Comparison of ENCODE assay signal across 8 cellular contexts in genomic region chr10:110460111-110460809, GRCh38. TPM values are rescaled to one million over a fixed set of nuclear protein-coding genes. Genes with fewer than 3 reads are reported as not detected.
DNase-seq lines count a peak whose midpoint lies in the region; ATAC-seq and TF ChIP-seq lines count a peak whose summit lies in the region.

No MANE protein-coding gene starts in this region.

- H3K27ac Mint-ChIP-seq in T-helper 1 cell treated with Interleukin-12 subunit alpha and Interleukin-12 subunit beta and Interleukin-4 antibody, amounts not matched to agents 30 μg/mL and 1 μg/mL, for 36 hours = peak overlapping the region; percentile 22
- peak overlapping the region; percentile 75 for H3K27ac Mint-ChIP-seq in chondrocyte (ENCODE audit: unreplicated experiment)

- peaks cover 43% of the 10 kb centered on the region for H3K4me1 Mint-ChIP-seq in T-helper 1 cell treated with Interleukin-12 subunit alpha and Interleukin-12 subunit beta and Interleukin-4 antibody, amounts not matched to agents 30 μg/mL and 1 μg/mL, for 36 hours (ENCODE audit: low read depth)
- peaks cover 85% of the 10 kb centered on the region for H3K4me1 Mint-ChIP-seq in chondrocyte (ENCODE audit: low read depth)

- no peaks in the 10 kb centered on the region for H3K27me3 ChIP-seq in psoas muscle (ENCODE audit: insufficient read depth in 3 of 3, low read length in 2 of 3)

- TF ChIP-seq CTCF in HEK293 (tag by site-specific recombination; IDR thresholded peaks at IDR 0.05) = no peak
- TF ChIP-seq CTCF in chondrocyte (IDR thresholded peaks at IDR 0.05) = no peak
- no peak for TF ChIP-seq CTCF in psoas muscle (IDR thresholded peaks at IDR 0.05)

- H3K36me3 Mint-ChIP-seq in T-helper 1 cell treated with Interleukin-12 subunit alpha and Interleukin-12 subunit beta and Interleukin-4 antibody, amounts not matched to agents 30 μg/mL and 1 μg/mL, for 36 hours (ENCODE audit: low read depth) = no peaks in the 10 kb centered on the region
- H3K36me3 Mint-ChIP-seq in chondrocyte (ENCODE audit: low read depth) = no peaks in the 10 kb centered on the region

- H3K9me3 Mint-ChIP-seq in T-helper 1 cell treated with Interleukin-12 subunit alpha and Interleukin-12 subunit beta and Interleukin-4 antibody, amounts not matched to agents 30 μg/mL and 1 μg/mL, for 36 hours = no peaks in the 10 kb centered on the region
- H3K9me3 Mint-ChIP-seq in chondrocyte (ENCODE audit: low read depth) = no peaks in the 10 kb centered on the region

- CTCF ChIA-PET in HEK293 (lab: Yijun Ruan, JAX) = interaction anchor here (0.7 kb wide), 1 partner anchor 20 kb away, joined by 4 read pairs; no protein-coding TSS in a partner anchor

- no peaks in the 10 kb centered on the region for H3K36me3 ChIP-seq in HEK293 (ENCODE audit: control insufficient read depth in 2 of 2, insufficient read depth in 1 of 2, low read length in 2 of 2)
- no peaks in the 10 kb centered on the region for H3K36me3 ChIP-seq in psoas muscle (ENCODE audit: insufficient read depth in 1 of 2, low read depth in 1 of 2)

- H3K4me1 ChIP-seq in HEK293 (ENCODE audit: control insufficient read depth, insufficient read depth, low read length) = 0 out of 2 replicates have a peak, but pooled peaks cover 3% of the 10 kb centered on the region
- H3K4me1 ChIP-seq in psoas muscle = no peaks in the 10 kb centered on the region

- ATAC-seq in psoas muscle (peak; percentile 44 to 75 (median 51)), GM21825 (IDR thresholded peaks at IDR 0.05; ENCODE audit: unreplicated experiment) (no peak), GM18870 (IDR thresholded peaks at IDR 0.05; ENCODE audit: unreplicated experiment) (no peak)

- no peak overlapping the region for H3K4me3 Mint-ChIP-seq in T-helper 1 cell treated with Interleukin-12 subunit alpha and Interleukin-12 subunit beta and Interleukin-4 antibody, amounts not matched to agents 30 μg/mL and 1 μg/mL, for 36 hours
- H3K4me3 Mint-ChIP-seq in chondrocyte (ENCODE audit: unreplicated experiment) = no peak overlapping the region

- H3K27me3 Mint-ChIP-seq in T-helper 1 cell treated with Interleukin-12 subunit alpha and Interleukin-12 subunit beta and Interleukin-4 antibody, amounts not matched to agents 30 μg/mL and 1 μg/mL, for 36 hours (ENCODE audit: low read depth) = no peaks in the 10 kb centered on the region
- no peaks in the 10 kb centered on the region for H3K27me3 Mint-ChIP-seq in chondrocyte (ENCODE audit: low read depth)

- DNase-seq in chondrocyte (ENCODE audit: low spot score) (no peak), psoas muscle (peak; percentile 25 to 59), COLO829 (ENCODE audit: low spot score) (no peak), NCI-H748 (lab: John Stamatoyannopoulos, UW; ENCODE audit: unreplicated experiment) (no peak)

- H3K27ac ChIP-seq in HEK293 (ENCODE audit: extremely low read depth, low read depth, low read length) (no peak overlapping the region), psoas muscle (no peak overlapping the region)

- H3K4me3 ChIP-seq in HEK293 (ENCODE audit: low read depth, low read length) (no peak overlapping the region), psoas muscle (no peak overlapping the region)

- intact Hi-C loops in psoas muscle (cut with DNase I) = no loop called here

- POLR2A ChIA-PET in HEK293 (lab: Yijun Ruan, JAX) = no interaction called here

- 39 to 53% (median 42%) methylated on average over 14 to 16 of the region's 16 CpGs for WGBS in psoas muscle, 3 donors

- no peaks in the 10 kb centered on the region for H3K9me3 ChIP-seq in HEK293 (ENCODE audit: control insufficient read depth, insufficient read depth, low read depth, low read length)
- no peaks in the 10 kb centered on the region for H3K9me3 ChIP-seq in psoas muscle

TF ChIP-seq in HEK293, 187 proteins besides CTCF, POLR2A, EP300 and RAD21:
- TF ChIP-seq ZNF398 (tag by site-specific recombination; IDR thresholded peaks at IDR 0.05) (peak; percentile 31; the same call in 1 of the 2 replicates), EGR2 (tag by site-specific recombination; IDR thresholded peaks at IDR 0.05; ENCODE audit: low read depth) (peak; percentile 94), WT1 (tag by site-specific recombination; IDR thresholded peaks at IDR 0.05) (no peak), ZNF544 (tag by site-specific recombination; IDR thresholded peaks at IDR 0.05) (no peak), ZNF423 (tag by site-specific recombination; IDR thresholded peaks at IDR 0.05) (peak; percentile 46; the same call in 1 of the 2 replicates), KLF17 (tag by site-specific recombination; IDR thresholded peaks at IDR 0.05) (0 out of 2 replicates have a peak, but pooled peaks have one; percentile 24), ZNF2 (tag by site-specific recombination; IDR thresholded peaks at IDR 0.05) (no peak), ZBTB8A (tag by site-specific recombination; IDR thresholded peaks at IDR 0.05) (0 out of 2 replicates have a peak, but pooled peaks have one; percentile 22), GLIS1 (tag by site-specific recombination; IDR thresholded peaks at IDR 0.05) (peak; percentile 92), ZFHX2 (tag by site-specific recombination; conservative IDR thresholded peaks at IDR 0.05) (peak; percentile 98), ZNF76 (tag by site-specific recombination; IDR thresholded peaks at IDR 0.05; ENCODE audit: borderline replicate concordance, low read depth) (no peak), GLIS2 (tag by site-specific recombination; IDR thresholded peaks at IDR 0.05) (peak; percentile 47; the same call in 1 of the 2 replicates), ZIC2 (tag by site-specific recombination; IDR thresholded peaks at IDR 0.05) (peak; percentile 96), ZNF843 (tag by site-specific recombination; IDR thresholded peaks at IDR 0.05) (no peak), KLF1 (tag by site-specific recombination; IDR thresholded peaks at IDR 0.05) (0 out of 2 replicates have a peak, but pooled peaks have one; percentile 16), ZNF214 (tag by site-specific recombination; IDR thresholded peaks at IDR 0.05; ENCODE audit: borderline replicate concordance) (no peak), BCL11A (tag by site-specific recombination; IDR thresholded peaks at IDR 0.05; ENCODE audit: low read depth) (no peak)

RNA-seq across cellular contexts. Expression of gene DUSP5, which starts 37.4 kb away (rescaled TPM):
- 4.8 to 9.7 TPM (median 8.7 TPM) in 3 replicates for total RNA-seq in chondrocyte
- 1 to 10 TPM; 1.3 to 2.9 (median 2.4) TPM for total RNA-seq in psoas muscle
- 10 to 100 TPM in 1 of 3 donors, 1 to 10 TPM in 2; 1.2 to 77.5 (median 1.9) TPM for polyA plus RNA-seq in psoas muscle

Comparison
In these comparisons a context has a peak if more than half of its experiments do, and no peak if none do; other contexts are left out.
1. DNase-seq: peak in psoas muscle (2 of 2); none in chondrocyte (single experiment), COLO829 (single experiment) and NCI-H748 (single experiment).
2. ATAC-seq: peak in psoas muscle (4 of 4); none in GM21825 (single experiment) and GM18870 (single experiment).